ENCODE assay signal across 8 cellular contexts in the genomic region with DNA sequence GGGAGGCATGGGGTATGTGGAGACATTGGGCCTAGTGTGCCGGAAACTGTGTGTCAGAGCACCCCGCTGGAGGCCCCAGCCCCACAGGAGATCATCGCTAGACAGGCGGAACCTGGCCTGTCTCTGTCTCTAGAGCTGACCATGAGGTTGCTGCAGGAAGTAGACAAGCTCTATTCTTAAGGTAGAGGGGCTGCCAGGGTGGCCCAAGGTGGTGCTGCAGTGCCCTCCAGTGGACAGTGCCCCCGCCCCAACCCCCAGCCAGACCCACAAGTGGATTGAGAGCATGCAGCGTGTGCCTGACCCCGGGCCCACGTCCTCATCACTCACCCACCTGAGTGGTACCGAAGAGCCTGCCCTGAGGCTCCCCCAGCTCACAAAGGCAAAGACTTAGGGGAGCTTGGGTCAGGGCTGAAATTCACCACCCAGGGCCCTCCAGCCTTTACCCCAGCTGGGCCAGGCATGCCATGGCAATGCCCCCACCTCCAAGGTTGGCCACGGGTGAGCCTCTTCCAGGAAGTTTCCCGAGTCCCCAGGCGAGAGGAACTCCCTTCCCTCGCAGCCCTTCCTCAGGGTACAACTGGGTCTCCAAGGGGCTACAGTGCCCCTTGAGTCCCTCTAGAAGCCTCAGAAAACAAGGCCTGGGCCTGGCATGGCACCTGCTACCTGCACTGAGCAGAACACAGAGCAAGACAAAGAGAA.
DNase-seq lines count a peak whose midpoint lies in the region; FAIRE-seq and TF ChIP-seq lines count a peak whose summit lies in the region.

No MANE protein-coding gene starts in this region.

- no peaks in the 10 kb centered on the region for H3K79me1 ChIP-seq in mesendoderm (ENCODE audit: low read length)

- H3K4me2 ChIP-seq in DOHH2 (ENCODE audit: low read length) (no peak overlapping the region), astrocyte (ENCODE audit: low read length) (no peak overlapping the region), mesendoderm (ENCODE audit: low read length) (no peak overlapping the region)

- DNase-seq in HuH-7 (ENCODE audit: low spot score) (peak; percentile 66), astrocyte (ENCODE audit: low read depth) (no peak), mesendoderm (peak; percentile 77), GM19238 (ENCODE audit: insufficient read length, low spot score) (no peak), NCI-H1105 treated with DMSO at 0.1 percent for 48 hours (lab: John Stamatoyannopoulos, UW) (no peak), pons (ENCODE audit: low spot score) (no peak)
- no peak for DNase-seq in activated naive CD4-positive, alpha-beta T cell treated with anti-CD3 and anti-CD28 coated beads, Interleukin-2, amount 50 U/mL, for 16 hours

- H3K9me3 ChIP-seq in DOHH2 (ENCODE audit: control insufficient read depth, insufficient read depth, low read length), result no peaks in the 10 kb centered on the region
- no peaks in the 10 kb centered on the region for H3K9me3 ChIP-seq in astrocyte (ENCODE audit: insufficient read depth, low read depth, low read length)

- peaks cover 26% of the 10 kb centered on the region for H3K27me3 Mint-ChIP-seq in astrocyte (ENCODE audit: low read depth, unreplicated experiment)

- H3K18ac ChIP-seq in mesendoderm (ENCODE audit: low read length), result no peak overlapping the region

- H3K4ac ChIP-seq in mesendoderm (ENCODE audit: low read depth, low read length), result no peak overlapping the region

- no peaks in the 10 kb centered on the region for H3K36me3 ChIP-seq in DOHH2 (ENCODE audit: control insufficient read depth, low read length)
- H3K36me3 ChIP-seq in astrocyte (ENCODE audit: insufficient read depth, low read length), result no peaks in the 10 kb centered on the region
- H3K36me3 ChIP-seq in mesendoderm (ENCODE audit: control insufficient read depth, insufficient read depth, low read length), result no peaks in the 10 kb centered on the region

- H3K4me3 ChIP-seq in DOHH2 (ENCODE audit: low read length) (no peak overlapping the region), astrocyte (ENCODE audit: insufficient read depth, low read depth, low read length) (no peak overlapping the region), mesendoderm (ENCODE audit: low read length) (no peak overlapping the region)

- H3K23ac ChIP-seq in mesendoderm (ENCODE audit: low read length), result no peak overlapping the region

- FAIRE-seq in astrocyte (lab: Jason Lieb, UNC), result no peak

- H3K4me1 ChIP-seq in DOHH2 (ENCODE audit: control insufficient read depth, low read length), result peaks cover 4% of the 10 kb centered on the region
- H3K4me1 ChIP-seq in astrocyte (ENCODE audit: insufficient read depth, low read length), result peaks cover 11% of the 10 kb centered on the region
- no peaks in the 10 kb centered on the region for H3K4me1 ChIP-seq in mesendoderm (ENCODE audit: control insufficient read depth, low read depth, low read length)

- H4K5ac ChIP-seq in mesendoderm (ENCODE audit: low read length), result no peak overlapping the region

- H3K36me3 Mint-ChIP-seq in astrocyte (ENCODE audit: low read depth, unreplicated experiment), result no peaks in the 10 kb centered on the region

- H2BK5ac ChIP-seq in mesendoderm (ENCODE audit: low read length), result no peak overlapping the region

- H3K79me2 ChIP-seq in DOHH2 (ENCODE audit: control insufficient read depth, low read length) (no peaks in the 10 kb centered on the region), astrocyte (ENCODE audit: insufficient read depth, low read length) (no peaks in the 10 kb centered on the region), mesendoderm (ENCODE audit: control insufficient read depth, insufficient read depth, low read length) (no peaks in the 10 kb centered on the region)

- no peak overlapping the region for H3K4me3 Mint-ChIP-seq in astrocyte (ENCODE audit: unreplicated experiment)

- no peak overlapping the region for H4K8ac ChIP-seq in mesendoderm (ENCODE audit: low read depth, low read length)

- H3K9me3 Mint-ChIP-seq in astrocyte (ENCODE audit: unreplicated experiment), result no peaks in the 10 kb centered on the region

- no peaks in the 10 kb centered on the region for H4K20me1 ChIP-seq in DOHH2 (ENCODE audit: control insufficient read depth, insufficient read depth, low read depth, low read length)
- H4K20me1 ChIP-seq in astrocyte (ENCODE audit: insufficient read depth, low read length), result no peaks in the 10 kb centered on the region

- no peak overlapping the region for H2AFZ ChIP-seq in astrocyte (ENCODE audit: low read depth, low read length)

- TF ChIP-seq CTCF in DOHH2 (IDR thresholded peaks at IDR 0.05; ENCODE audit: low read depth, low read length, poor library complexity, severe bottlenecking) (peak; percentile 40), astrocyte (IDR thresholded peaks at IDR 0.05; ENCODE audit: insufficient read depth, low read depth, low read length) (peak; percentile 17)

- no peak overlapping the region for H3K56ac ChIP-seq in mesendoderm (ENCODE audit: low read length)

- H3K4me1 Mint-ChIP-seq in astrocyte (ENCODE audit: low read depth, unreplicated experiment), result peaks cover 7% of the 10 kb centered on the region

- H3K9ac ChIP-seq in astrocyte (ENCODE audit: low read length) (no peak overlapping the region), mesendoderm (ENCODE audit: low read length) (no peak overlapping the region)

- H3K27ac ChIP-seq in DOHH2 (ENCODE audit: low read depth, low read length) (no peak overlapping the region), astrocyte (ENCODE audit: low read depth, low read length) (no peak overlapping the region), mesendoderm (ENCODE audit: low read depth, low read length) (no peak overlapping the region)

- H2AK5ac ChIP-seq in mesendoderm (ENCODE audit: low read length), result no peak overlapping the region

- no peaks in the 10 kb centered on the region for H3F3A ChIP-seq in DOHH2 (ENCODE audit: control insufficient read depth, insufficient read depth)

- H3K9me2 ChIP-seq in DOHH2 (replicated peaks; ENCODE audit: control insufficient read depth, low read length), result no peaks in the 10 kb centered on the region

- H2BK15ac ChIP-seq in mesendoderm (replicated peaks; ENCODE audit: low read depth), result no peak overlapping the region

- no peak overlapping the region for H3K27ac Mint-ChIP-seq in astrocyte (ENCODE audit: unreplicated experiment)

- H3K27me3 ChIP-seq in DOHH2 (ENCODE audit: control insufficient read depth, low read length) (no peaks in the 10 kb centered on the region), astrocyte (ENCODE audit: insufficient read depth, low read length) (peaks cover 2% of the 10 kb centered on the region), mesendoderm (ENCODE audit: insufficient read depth, low read length, poor library complexity) (no peaks in the 10 kb centered on the region)

- no CpG with 5 or more reads among the region's 13 CpGs for WGBS in mesendoderm (ENCODE audit: extremely low coverage, insufficient coverage, low lambda C conversion rate)

- no peak overlapping the region for H2BK120ac ChIP-seq in mesendoderm (ENCODE audit: low read depth, low read length)

Comparison
In these comparisons a context has a peak if more than half of its experiments do, and no peak if none do; other contexts are left out.
1. DNase-seq: peak in HuH-7 (single experiment) and mesendoderm (single experiment); none in astrocyte (single experiment), GM19238 (single experiment), NCI-H1105 treated with DMSO at 0.1 percent for 48 hours (single experiment), activated naive CD4-positive, alpha-beta T cell treated with anti-CD3 and anti-CD28 coated beads, Interleukin-2, amount 50 U/mL, for 16 hours (single experiment) and pons (single experiment).